8 cellular contexts compared by ENCODE assay signal in the genomic region with DNA sequence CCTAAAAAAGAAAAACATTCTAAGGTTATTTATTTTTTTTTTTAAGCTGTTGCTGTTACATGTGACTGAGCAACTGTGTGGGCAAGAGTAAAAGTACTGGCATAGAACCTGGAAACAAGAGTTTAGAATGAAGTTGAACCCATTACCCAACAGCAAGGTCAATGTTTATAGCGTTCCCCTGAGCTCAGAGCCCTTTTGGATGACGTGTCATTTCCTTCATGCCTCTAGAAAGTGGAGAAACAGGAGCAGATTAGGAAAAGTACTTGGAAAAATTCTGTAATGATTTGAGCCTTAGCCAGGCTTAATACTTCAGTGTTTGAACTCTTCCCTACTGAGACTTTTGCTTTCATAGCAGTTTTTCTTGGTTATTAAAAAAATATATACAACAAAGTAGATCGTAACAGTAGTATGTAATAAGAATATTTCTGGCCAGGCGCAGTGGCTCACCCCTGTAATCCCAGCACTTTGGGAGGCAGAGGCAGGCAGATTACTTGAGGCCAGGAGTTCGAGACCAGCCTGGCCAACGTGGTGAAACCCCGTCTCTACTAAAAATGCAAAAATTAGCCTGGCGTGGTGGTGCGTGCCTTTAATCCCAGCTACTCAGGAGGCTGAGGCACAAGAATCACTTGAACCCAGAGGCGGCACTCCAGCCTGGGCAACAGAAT. TPM values are rescaled to one million over a fixed set of nuclear protein-coding genes. Genes with fewer than 3 reads are reported as not detected.
DNase-seq lines count a peak whose midpoint lies in the region; ATAC-seq, FAIRE-seq and TF ChIP-seq lines count a peak whose summit lies in the region.
"Not testable (repeated sequence)": the region's sequence is repeated elsewhere in the genome, so short reads cannot be mapped to it uniquely, and the experiment has no call there.

No MANE protein-coding gene starts in this region.

- not testable (repeated sequence) for H3K9me3 ChIP-seq in A549; GM23248 (ENCODE audit: low read depth); fibroblast of lung (ENCODE audit: control insufficient read depth, insufficient read depth, low read depth, low read length); hepatocyte (ENCODE audit: low read depth)

- WGBS in A549 (ENCODE audit: missing lambda C conversion rate), result 73% methylated on average over 10 of the region's 10 CpGs
- 49 to 52% methylated on average over 10 of the region's 10 CpGs for WGBS in GM23248 (ENCODE audit: low coverage in 1 of 2, low lambda C conversion rate in 2 of 2, missing lambda C conversion rate in 2 of 2), 2 experiments
- 81% methylated on average over 10 of the region's 10 CpGs for WGBS in hepatocyte (ENCODE audit: low lambda C conversion rate, missing lambda C conversion rate)

- peaks cover 44% of the 10 kb centered on the region for H3K4me1 ChIP-seq in A549
- peaks cover 49% of the 10 kb centered on the region for H3K4me1 ChIP-seq in GM23248 (ENCODE audit: insufficient read depth)
- H3K4me1 ChIP-seq in fibroblast of lung (ENCODE audit: control insufficient read depth, extremely low read depth, insufficient read depth, low read length), result peaks cover 20% of the 10 kb centered on the region
- not testable (repeated sequence) for H3K4me1 ChIP-seq in hepatocyte (ENCODE audit: insufficient read depth)

- H3K27ac ChIP-seq in A549, result peak overlapping the region; percentile 44 to 61; a peak in 5 of 6 replicates
- H3K27ac ChIP-seq in GM23248, result peak overlapping the region; percentile 83
- peak overlapping the region; percentile 87 for H3K27ac ChIP-seq in fibroblast of lung (ENCODE audit: insufficient read depth, low read length)
- H3K27ac ChIP-seq in hepatocyte, result peak overlapping the region; percentile 80

- not testable (repeated sequence) for H3K27me3 Mint-ChIP-seq in MCF 10A (ENCODE audit: insufficient read depth, unreplicated experiment); nephron progenitor cell (ENCODE audit: low read depth, poor library complexity)

- peaks cover 42% of the 10 kb centered on the region for H3F3A ChIP-seq in GM23248 (ENCODE audit: insufficient read depth)

- not testable (repeated sequence) for FAIRE-seq in A549 (lab: Jason Lieb, UNC)

- not testable (repeated sequence) for H3K27ac Mint-ChIP-seq in MCF 10A (ENCODE audit: low read depth, unreplicated experiment)
- peak overlapping the region; percentile 66 for H3K27ac Mint-ChIP-seq in nephron progenitor cell

- peak; percentile 65 to 67; a peak in 4 of 6 replicates for ATAC-seq in A549

- H3K27me3 ChIP-seq in GM23248 (replicated peaks; ENCODE audit: insufficient read depth); fibroblast of lung (ENCODE audit: control insufficient read depth, insufficient read depth, low read length); hepatocyte: not testable (repeated sequence)

- not testable (repeated sequence) for BruUV-seq in MCF 10A (replicated peaks; lab: Mats Ljungman, UMichigan)

- H3K4me1 Mint-ChIP-seq in MCF 10A (ENCODE audit: insufficient read depth, unreplicated experiment), result not testable (repeated sequence)
- H3K4me1 Mint-ChIP-seq in nephron progenitor cell, result peaks cover 25% of the 10 kb centered on the region

- in situ Hi-C loops in GM23248 (cut with MboI), result not testable (repeated sequence)

- not testable (repeated sequence) for H3K9me2 ChIP-seq in GM23248 (ENCODE audit: insufficient read depth); hepatocyte (replicated peaks; ENCODE audit: insufficient read depth)

- TF ChIP-seq POLR2A in A549 (IDR thresholded peaks at IDR 0.05; ENCODE audit: low read length), result not testable (repeated sequence)

- H3K9ac ChIP-seq in GM23248 (peak overlapping the region; percentile 59), fibroblast of lung (ENCODE audit: insufficient read depth, low read length) (peak overlapping the region; percentile 16)

- DNase-seq in A549 (ENCODE audit: low read depth in 1 of 2, low spot score in 1 of 2) (peak; percentile 41 to 49), GM23248 (peak; percentile 92), RPMI7951 (ENCODE audit: low read depth) (peak; percentile 41), MCF 10A (ENCODE audit: unreplicated experiment) (peak; percentile 45), fibroblast of lung (ENCODE audit: low read depth in 2 of 2) (peak; percentile 89 to 99), hepatocyte (ENCODE audit: low spot score) (peak; percentile 66), smooth muscle cell of the brain vasculature (ENCODE audit: low read depth, low spot score) (peak; percentile 67)
- DNase-seq in nephron progenitor cell, result not testable (repeated sequence)

- not testable (repeated sequence) for H3K36me3 Mint-ChIP-seq in MCF 10A (ENCODE audit: insufficient read depth, unreplicated experiment)
- H3K36me3 Mint-ChIP-seq in nephron progenitor cell (ENCODE audit: low read depth), result peaks cover 42% of the 10 kb centered on the region

- not testable (repeated sequence) for H3K4me3 ChIP-seq in A549; GM23248; fibroblast of lung (replicated peaks in 1 of 4; ENCODE audit: control extremely low read depth in 1 of 4, insufficient read depth in 1 of 4, low read depth in 3 of 4, low read length in 4 of 4); hepatocyte

- H2AFZ ChIP-seq in GM23248; fibroblast of lung (ENCODE audit: low read length); hepatocyte: not testable (repeated sequence)

- CTCF ChIA-PET in A549 (lab: Yijun Ruan, JAX) (interaction anchor here (2.4 to 2.9 kb wide), 2 partner anchors 28 to 84 kb away, joined by 8 to 16 read pairs; a partner anchor contains a TSS), MCF 10A (lab: Yijun Ruan, JAX) (interaction anchor here (0.6 to 0.9 kb wide), 3 partner anchors 79 to 389 kb away, joined by 3 to 5 read pairs (median 4); no protein-coding TSS in a partner anchor)

- not testable (repeated sequence) for H3K36me3 ChIP-seq in GM23248 (ENCODE audit: low read depth); fibroblast of lung (ENCODE audit: control insufficient read depth, insufficient read depth, low read length); hepatocyte (replicated peaks; ENCODE audit: insufficient read depth, low read depth)

- H3K9me3 Mint-ChIP-seq in MCF 10A (ENCODE audit: unreplicated experiment), result not testable (repeated sequence)
- peaks cover 27% of the 10 kb centered on the region for H3K9me3 Mint-ChIP-seq in nephron progenitor cell

- intact Hi-C loops in MCF 10A (cut with micrococcal nuclease), result not testable (repeated sequence)

- H4K20me1 ChIP-seq in GM23248 (ENCODE audit: insufficient read depth); fibroblast of lung (ENCODE audit: control insufficient read depth, extremely low read depth, insufficient read depth, low read length): not testable (repeated sequence)
- H4K20me1 ChIP-seq in hepatocyte (ENCODE audit: insufficient read depth, poor library complexity, severe bottlenecking), result peaks cover 11% of the 10 kb centered on the region

- not testable (repeated sequence) for H3K4me3 Mint-ChIP-seq in MCF 10A (ENCODE audit: unreplicated experiment); nephron progenitor cell

- not testable (repeated sequence) for TF ChIP-seq RAD21 in A549 (conservative IDR thresholded peaks at IDR 0.05 in 1 of 2, IDR thresholded peaks at IDR 0.05 in 1 of 2)

- H3K4me2 ChIP-seq in A549 (peak overlapping the region; percentile 49), GM23248 (ENCODE audit: unreplicated experiment) (peak overlapping the region; percentile 55), fibroblast of lung (ENCODE audit: extremely low read depth, insufficient read depth, low read length) (peak overlapping the region; percentile 35)
- not testable (repeated sequence) for H3K4me2 ChIP-seq in hepatocyte

- TF ChIP-seq EP300 in A549 (IDR thresholded peaks at IDR 0.05), result not testable (repeated sequence)

- H3K79me2 ChIP-seq in GM23248 (ENCODE audit: insufficient read depth) (peaks cover 74% of the 10 kb centered on the region), fibroblast of lung (ENCODE audit: control insufficient read depth, insufficient read depth, low read length) (peaks cover 29% of the 10 kb centered on the region), hepatocyte (peaks cover 92% of the 10 kb centered on the region)

- POLR2A ChIA-PET in A549 (lab: Yijun Ruan, JAX); MCF 10A (lab: Yijun Ruan, JAX): not testable (repeated sequence)

- TF ChIP-seq CTCF in A549 (IDR thresholded peaks at IDR 0.05); MCF 10A (IDR thresholded peaks at IDR 0.05; ENCODE audit: unreplicated experiment); fibroblast of lung (conservative IDR thresholded peaks at IDR 0.05 in 1 of 2, IDR thresholded peaks at IDR 0.05 in 1 of 2; ENCODE audit: low read depth in 1 of 2, low read length in 2 of 2); hepatocyte (IDR thresholded peaks at IDR 0.05; ENCODE audit: poor library complexity); nephron progenitor cell (IDR thresholded peaks at IDR 0.05): not testable (repeated sequence)

RNA-seq across cellular contexts. Expression of a gene that starts 27.5 kb away (rescaled TPM):
- polyA plus RNA-seq in A549 (2011; rRNA removed) (21.4 and 22.6 TPM in 2 replicates), A549 (2017; fragmentation: RNase III; extraction: RNeasy Plus Mini Kit Qiagen cat#74134 plus additional on column Dnase treatment) (18.6 to 19.8 TPM (median 19.2 TPM) in 3 replicates), GM23248 (2016; fragmentation: Nextera tagmentation; extraction: Ambion mirVana) (7.1 and 7.6 TPM in 2 replicates), fibroblast of lung (21.0 and 22.8 TPM in 2 replicates), hepatocyte (46.5 and 47.8 TPM in 2 replicates)
- polyA plus RNA-seq in A549 (2012; cell fraction: cytosol; rRNA removed), result 21.5 and 26.1 TPM in 2 replicates
- polyA plus RNA-seq in A549 (2012; cell fraction: nucleus; rRNA removed), result 28.3 and 29.3 TPM in 2 replicates
- 28.1 and 28.2 TPM in 2 replicates for polyA minus RNA-seq in A549 (2011; rRNA and poly(A)+ RNA removed)
- total RNA-seq in GM23248 (2014; rRNA removed; shearing (Covaris generic)), result 10.4 and 17.2 TPM in 2 replicates
- total RNA-seq in RPMI7951 (2014; rRNA removed; shearing (Covaris generic)), result 11.4 and 12.0 TPM in 2 replicates
- total RNA-seq in MCF 10A (2022) (8.3 and 10.5 TPM in 2 replicates), fibroblast of lung (18.0 and 21.1 TPM in 2 replicates), hepatocyte (23.0 and 26.0 TPM in 2 replicates)
- polyA plus RNA-seq in fibroblast of lung (2012), result 28.5 and 30.5 TPM in 2 replicates
- 29.6 and 32.9 TPM in 2 replicates for polyA minus RNA-seq in fibroblast of lung (ENCODE audit: low replicate concordance)

RNA-seq across cellular contexts. Expression of a gene that starts 41.4 kb away (rescaled TPM):
- polyA plus RNA-seq in A549 (2011; rRNA removed) (52.2 and 57.2 TPM in 2 replicates), A549 (2017; fragmentation: RNase III; extraction: RNeasy Plus Mini Kit Qiagen cat#74134 plus additional on column Dnase treatment) (31.4 to 40.8 TPM (median 33.4 TPM) in 3 replicates), GM23248 (2016; fragmentation: Nextera tagmentation; extraction: Ambion mirVana) (11.4 and 15.2 TPM in 2 replicates), fibroblast of lung (30.2 and 33.7 TPM in 2 replicates), hepatocyte (32.8 and 39.3 TPM in 2 replicates)
- polyA plus RNA-seq in A549 (2012; cell fraction: cytosol; rRNA removed), result 39.5 and 54.7 TPM in 2 replicates
- 135 TPM in 2 replicates for polyA plus RNA-seq in A549 (2012; cell fraction: nucleus; rRNA removed)
- polyA minus RNA-seq in A549 (2011; rRNA and poly(A)+ RNA removed), result 67.1 and 87.5 TPM in 2 replicates
- 7.5 and 8.3 TPM in 2 replicates for total RNA-seq in GM23248 (2014; rRNA removed; shearing (Covaris generic))
- 8.5 and 10.1 TPM in 2 replicates for total RNA-seq in RPMI7951 (2014; rRNA removed; shearing (Covaris generic))
- total RNA-seq in MCF 10A (2022) (53.8 and 56.1 TPM in 2 replicates), fibroblast of lung (14.9 and 16.0 TPM in 2 replicates), hepatocyte (35.7 and 41.9 TPM in 2 replicates)
- 18.0 and 19.2 TPM in 2 replicates for polyA plus RNA-seq in fibroblast of lung (2012)
- polyA minus RNA-seq in fibroblast of lung (ENCODE audit: low replicate concordance), result 75.2 and 88.5 TPM in 2 replicates
